9 cellular contexts compared by ENCODE assay signal in genomic region chr11:64088159-64089026, GRCh38. TPM values are rescaled to one million over a fixed set of nuclear protein-coding genes. Genes with fewer than 3 reads are reported as not detected.
DNase-seq lines count a peak whose midpoint lies in the region; ATAC-seq and TF ChIP-seq lines count a peak whose summit lies in the region.
"Had no signal": no experiment of that assay in that cellular context is flagged by ENCODE, and none has a peak within 500 bp of the region (broad histone marks: within the 10 kb centered on the region; RNA-seq: fewer than 3 reads in every experiment).

No MANE protein-coding gene starts in this region.

- no peak overlapping the region for H3K4ac ChIP-seq in IMR-90 (ENCODE audit: low read depth, low read length)

- no peak overlapping the region for H3K14ac ChIP-seq in IMR-90 (replicated peaks; ENCODE audit: low read depth, low read length)

- H2BK15ac ChIP-seq in IMR-90 (ENCODE audit: low read depth, low read length), result no peak overlapping the region; the same call in 2 of the 3 replicates

- no peak overlapping the region for H4K8ac ChIP-seq in IMR-90 (ENCODE audit: low read depth in 2 of 2, low read length in 2 of 2)

- no peak overlapping the region for H3K9ac ChIP-seq in IMR-90 (ENCODE audit: low read depth, low read length)

- H3K18ac ChIP-seq in IMR-90 (ENCODE audit: low read depth, low read length), result no peak overlapping the region

- in situ Hi-C loops in IMR-90 (cut with MboI; ENCODE audit: low sequenced_read_pairs), result no loop called here
- in situ Hi-C loops in astrocyte of the spinal cord (cut with HindIII; ENCODE audit: low sequenced_read_pairs), result no loop called here
- in situ Hi-C loops in KBM-7 (cut with MboI; ENCODE audit: low pct_unique_long_range_greater_than_20kb, low sequenced_read_pairs), result no loop called here

- no peak overlapping the region for H4K5ac ChIP-seq in IMR-90 (ENCODE audit: low read depth, low read length)

- H2BK20ac ChIP-seq in IMR-90 (ENCODE audit: low read depth, low read length), result no peak overlapping the region

- H2AK9ac ChIP-seq in IMR-90 (replicated peaks; ENCODE audit: low read depth, low read length, poor library complexity), result no peak overlapping the region

- DNase-seq in GM10248 (ENCODE audit: extremely low spot score), result no peak
- no peak for DNase-seq in IMR-90
- DNase-seq in astrocyte of the spinal cord (ENCODE audit: low read depth, low spot score), result no peak
- DNase-seq in mucosa of descending colon, result no peak
- DNase-seq in MG63, result no peak
- DNase-seq in KBM-7, result no peak
- DNase-seq: activated CD4-positive, alpha-beta T cell treated with anti-CD3 and anti-CD28 coated beads for 4 hours; effector memory CD8-positive, alpha-beta T cell had no signal

- intact Hi-C loops in IMR-90 (cut with micrococcal nuclease) (no loop called here), mucosa of descending colon (cut with DNase I, micrococcal nuclease) (no loop called here)

- H3K9me3 ChIP-seq in IMR-90 (ENCODE audit: control insufficient read depth, insufficient read depth, low read length) (no peaks in the 10 kb centered on the region), mucosa of descending colon (no peaks in the 10 kb centered on the region), MG63 (no peaks in the 10 kb centered on the region)

- BruUV-seq in IMR-90 (replicated peaks; lab: Mats Ljungman, UMichigan), result no TSS peak

- peaks cover 3 to 11% of the 10 kb centered on the region in 2 experiments; a peak in 2 of 4 replicates for H3K79me1 ChIP-seq in IMR-90 (ENCODE audit: low read depth in 1 of 2, low read length in 2 of 2)

- no peak overlapping the region; the same call in 1 of the 2 replicates for H2AK5ac ChIP-seq in IMR-90 (ENCODE audit: low read depth, low read length)

- H3K4me3 ChIP-seq in IMR-90 (ENCODE audit: insufficient read depth, low read depth, low read length) (no peak overlapping the region), astrocyte of the spinal cord (ENCODE audit: low read depth, low read length) (no peak overlapping the region), mucosa of descending colon (no peak overlapping the region), MG63 (no peak overlapping the region)

- no peak overlapping the region; the same call in 1 of the 2 replicates for H2BK120ac ChIP-seq in IMR-90 (ENCODE audit: low read depth, low read length)

- ATAC-seq in IMR-90 (ENCODE audit: low read depth) (no peak), mucosa of descending colon (peak; percentile 27), GM19452 (IDR thresholded peaks at IDR 0.05; ENCODE audit: unreplicated experiment) (no peak)
- ATAC-seq: effector memory CD8-positive, alpha-beta T cell had no signal

- H3K4me1 ChIP-seq in IMR-90 (ENCODE audit: control insufficient read depth, insufficient read depth, low read length) (peaks cover 17% of the 10 kb centered on the region; the same call in 1 of the 2 replicates), mucosa of descending colon (ENCODE audit: low read depth) (peaks cover 4% of the 10 kb centered on the region)

- peaks cover 3% of the 10 kb centered on the region for H4K20me1 ChIP-seq in IMR-90 (ENCODE audit: insufficient read depth, low read length)

- no peak for TF ChIP-seq POLR2A in IMR-90 (IDR thresholded peaks at IDR 0.05; ENCODE audit: low read depth, low read length)

- POLR2A ChIA-PET in GM10248 (lab: Yijun Ruan, JAX), result no interaction called here
- POLR2A ChIA-PET in IMR-90 (lab: Charles Lee; ENCODE audit: unreplicated experiment), result no interaction called here

- TF ChIP-seq RAD21 in IMR-90 (IDR thresholded peaks at IDR 0.05; ENCODE audit: low read length), result no peak

- H3K27me3 ChIP-seq in IMR-90 (ENCODE audit: control insufficient read depth, insufficient read depth, low read length) (no peaks in the 10 kb centered on the region; the same call in 1 of the 2 replicates), MG63 (no peaks in the 10 kb centered on the region)

- peaks cover 8% of the 10 kb centered on the region for H3K9me1 ChIP-seq in IMR-90 (ENCODE audit: insufficient read depth, low read length)

- H3K23ac ChIP-seq in IMR-90 (ENCODE audit: low read depth, low read length), result no peak overlapping the region

- CTCF ChIA-PET in GM10248 (lab: Yijun Ruan, JAX) (no interaction called here), IMR-90 (lab: Yijun Ruan, JAX) (interaction anchor here (0.6 kb wide), 1 partner anchor 20 kb away, joined by 6 read pairs; no protein-coding TSS in a partner anchor)

- H3K4me2 ChIP-seq in IMR-90 (ENCODE audit: low read depth, low read length), result no peak overlapping the region

- dilution Hi-C loops in IMR-90 (cut with HindIII; ENCODE audit: low sequenced_read_pairs, unreplicated experiment), result no loop called here

- no peak overlapping the region for H2BK5ac ChIP-seq in IMR-90 (ENCODE audit: low read depth, low read length, poor library complexity, severe bottlenecking)

- H3K27ac ChIP-seq in IMR-90 (ENCODE audit: insufficient read depth, low read length), result no peak overlapping the region

- TF ChIP-seq CTCF in GM10248 (IDR thresholded peaks at IDR 0.05; ENCODE audit: control extremely low read depth, extremely low read depth, low read depth, missing control alignments) (peak; percentile 5), IMR-90 (conservative IDR thresholded peaks at IDR 0.05; ENCODE audit: low read depth, low read length) (no peak), astrocyte of the spinal cord (IDR thresholded peaks at IDR 0.05; ENCODE audit: low read depth, low read length) (peak; percentile 20), mucosa of descending colon (IDR thresholded peaks at IDR 0.05) (no peak)

- H4K91ac ChIP-seq in IMR-90 (ENCODE audit: insufficient read depth, low read depth, low read length), result peak overlapping the region; percentile 56; the same call in 1 of the 2 replicates

- H3K36me3 ChIP-seq in IMR-90 (ENCODE audit: control insufficient read depth, insufficient read depth, low read length) (no peaks in the 10 kb centered on the region), mucosa of descending colon (ENCODE audit: low read depth) (no peaks in the 10 kb centered on the region), MG63 (no peaks in the 10 kb centered on the region)

- no peak overlapping the region for H3K56ac ChIP-seq in IMR-90 (ENCODE audit: extremely low read depth, insufficient read depth, low read length)

- H2AFZ ChIP-seq in IMR-90 (replicated peaks; ENCODE audit: low read length, poor library complexity), result no peak overlapping the region

- 88% methylated on average over 8 of the region's 26 CpGs; no CpG with 5 or more reads in 1 of the 2 experiments for WGBS in IMR-90 (ENCODE audit: extremely low coverage in 2 of 2, insufficient read length in 1 of 2), 2 experiments

TF ChIP-seq in IMR-90, 13 proteins besides CTCF, POLR2A, EP300 and RAD21:
- TF ChIP-seq CHD1 (IDR thresholded peaks at IDR 0.05; ENCODE audit: low read depth, low read length) (no peak), FOS (IDR thresholded peaks at IDR 0.05; ENCODE audit: low read depth, low read length) (no peak), MAZ (IDR thresholded peaks at IDR 0.05; ENCODE audit: borderline replicate concordance, low read depth, low read length) (no peak), USF2 (IDR thresholded peaks at IDR 0.05; ENCODE audit: low read depth, low read length) (no peak), MAFK (IDR thresholded peaks at IDR 0.05; ENCODE audit: low read depth, low read length) (no peak), CEBPB (IDR thresholded peaks at IDR 0.05; ENCODE audit: low read depth, low read length) (no peak), RFX5 (IDR thresholded peaks at IDR 0.05; ENCODE audit: low read depth, low read length) (no peak), BHLHE40 (IDR thresholded peaks at IDR 0.05; ENCODE audit: low read depth, low read length) (no peak), SMC3 (IDR thresholded peaks at IDR 0.05; ENCODE audit: low read depth, low read length) (no peak), NFE2L2 (IDR thresholded peaks at IDR 0.05; ENCODE audit: low read depth, low read length) (no peak)

RNA-seq across cellular contexts. Expression of gene FLRT1, which starts 52.7 kb away (rescaled TPM):
- total RNA-seq in IMR-90 (2012; rRNA removed) (under 0.01 TPM in 2 replicates), mucosa of descending colon (1 to 10 TPM in 1 of 3 donors, under 1 TPM in 2; 0.31 to 8.9 (median 0.38) TPM)
- 0.07 TPM in 1 of 2 replicates, not detected in the other for polyA plus RNA-seq in IMR-90 (2012; rRNA removed)
- polyA plus RNA-seq in IMR-90 (2012; cell fraction: cytosol; rRNA removed), result 0.08 TPM in 1 of 2 replicates, not detected in the other
- polyA plus RNA-seq in IMR-90 (2012; cell fraction: nucleus; rRNA removed; ENCODE audit: low replicate concordance), result 0.02 and 0.05 TPM in 2 replicates
- total RNA-seq in MG63 (2014; rRNA removed; shearing (Covaris generic); ENCODE audit: low replicate concordance), result 0.25 TPM in 1 of 2 replicates, not detected in the other

Comparison
In these comparisons a context has a peak if more than half of its experiments do, and no peak if none do; other contexts are left out.
1. CTCF ChIP-seq: peak in GM10248 (single experiment) and astrocyte of the spinal cord (single experiment); none in IMR-90 (single experiment) and mucosa of descending colon (single experiment).